16 cellular contexts compared by ENCODE assay signal in genomic region chr17:2924211-2924610, GRCh38.
DNase-seq lines count a peak whose midpoint lies in the region; TF ChIP-seq lines count a peak whose summit lies in the region.
"Had no signal": no experiment of that assay in that cellular context is flagged by ENCODE, and none has a peak within 500 bp of the region (broad histone marks: within the 10 kb centered on the region; RNA-seq: fewer than 3 reads in every experiment).

No MANE protein-coding gene starts in this region.

- CTCF ChIA-PET in SK-N-SH (lab: Yijun Ruan, JAX), result interaction anchor here (0.6 to 11.8 kb wide), 5 partner anchors 15 to 89 kb away, joined by 3 to 177 read pairs (median 7); no protein-coding TSS in a partner anchor

- H3K36me3 ChIP-seq in SK-N-SH (replicated peaks in 1 of 2; ENCODE audit: control insufficient read depth in 1 of 2, insufficient read depth in 2 of 2, low read length in 1 of 2) (no peaks in the 10 kb centered on the region), osteoblast (ENCODE audit: insufficient read depth, low read length) (no peaks in the 10 kb centered on the region)

- no peak overlapping the region for H3K4me3 ChIP-seq in SK-N-SH (ENCODE audit: low read depth in 2 of 2, low read length in 1 of 2)
- H3K4me3 ChIP-seq in fibroblast of pulmonary artery (replicated peaks; ENCODE audit: low read depth, low read length), result no peak overlapping the region
- peak overlapping the region; percentile 49 for H3K4me3 ChIP-seq in osteoblast (ENCODE audit: insufficient read depth, low read length)

- H3K9me2 ChIP-seq in SK-N-SH, result no peaks in the 10 kb centered on the region

- peaks cover 4% of the 10 kb centered on the region for H3F3A ChIP-seq in SK-N-SH (replicated peaks; ENCODE audit: insufficient read depth)

- H3K4me2 ChIP-seq in SK-N-SH (peak overlapping the region; percentile 30), osteoblast (ENCODE audit: insufficient read depth, low read length) (peak overlapping the region; percentile 80)

- peak in 1 of 2 experiments; percentile 57; a peak in 1 of 4 replicates for TF ChIP-seq EP300 in SK-N-SH (IDR thresholded peaks at IDR 0.05; ENCODE audit: borderline replicate concordance in 1 of 2, low read depth in 1 of 2, low read length in 1 of 2)

- peak overlapping the region; percentile 25; the same call in 1 of the 2 replicates for H3K9ac ChIP-seq in SK-N-SH

- peak overlapping the region; percentile 75 to 87 for H3K27ac ChIP-seq in SK-N-SH (ENCODE audit: low read depth in 2 of 2, low read length in 1 of 2)
- H3K27ac ChIP-seq in osteoblast (ENCODE audit: low read depth, low read length), result peak overlapping the region; percentile 87

- 52% methylated on average over 9 of the region's 10 CpGs for WGBS in SK-N-SH (ENCODE audit: low lambda C conversion rate)

- no peak for TF ChIP-seq RAD21 in SK-N-SH (IDR thresholded peaks at IDR 0.05; ENCODE audit: low read length)

- DNase-seq in EL (peak; percentile 58), SK-N-SH (peak; percentile 72), fibroblast of pulmonary artery (ENCODE audit: low read depth) (peak; percentile 45), osteoblast (ENCODE audit: insufficient read length, low spot score, missing footprints) (peak; percentile 94), NCI-H510A (lab: John Stamatoyannopoulos, UW) (no peak), cerebellar cortex (ENCODE audit: low spot score) (no peak), ACHN (no peak), H4 (ENCODE audit: low spot score) (no peak)
- DNase-seq: activated T-cell treated with anti-CD3 and anti-CD28 coated beads, Interleukin-2, amount 50 U/mL, for 1 hour; C1 segment of cervical spinal cord; KBM-7; NCI-H1694; NK-92 treated with Interleukin-12 subunit alpha and Interleukin-12 subunit beta, amount 100 ng/mL, for 24 hours; posterior cingulate gyrus; stimulated activated CD4-positive, alpha-beta T cell treated with anti-CD3 and anti-CD28 coated beads, Interleukin-2, amount 100 ng/mL, for 48 hours; stimulated activated naive CD4-positive, alpha-beta T cell treated with Interleukin-2 at 50 U/mL for 16 hours had no signal

- in situ Hi-C loops in ACHN (cut with HindIII; ENCODE audit: low pct_ligation_motif_present, low pct_unique_long_range_greater_than_20kb, low sequenced_read_pairs), result no loop called here

- H4K20me1 ChIP-seq in SK-N-SH (ENCODE audit: insufficient read depth) (no peaks in the 10 kb centered on the region), osteoblast (ENCODE audit: insufficient read depth, low read length) (no peaks in the 10 kb centered on the region)

- H3K9me3 ChIP-seq in SK-N-SH, result no peaks in the 10 kb centered on the region
- no peaks in the 10 kb centered on the region for H3K9me3 ChIP-seq in osteoblast (ENCODE audit: low read depth, low read length)

- 0 out of 2 replicates have a peak overlapping the region, but pooled peaks have one; percentile 27 for H2AFZ ChIP-seq in SK-N-SH (ENCODE audit: low read depth)
- H2AFZ ChIP-seq in osteoblast (ENCODE audit: low read length), result peak overlapping the region; percentile 86

- H3K4me1 ChIP-seq in SK-N-SH (ENCODE audit: control insufficient read depth in 1 of 2, insufficient read depth in 2 of 2, low read depth in 1 of 2, low read length in 1 of 2), result peaks cover 19 to 58% of the 10 kb centered on the region in 2 experiments; a peak in 3 of 4 replicates
- H3K4me1 ChIP-seq in osteoblast (ENCODE audit: insufficient read depth, low read length), result peaks cover 24% of the 10 kb centered on the region

- no peaks in the 10 kb centered on the region for H3K27me3 ChIP-seq in SK-N-SH (ENCODE audit: insufficient read depth)
- no peaks in the 10 kb centered on the region for H3K27me3 ChIP-seq in osteoblast (ENCODE audit: insufficient read depth, low read length)

- no peak for TF ChIP-seq CTCF in SK-N-SH (IDR thresholded peaks at IDR 0.05)
- no peak for TF ChIP-seq CTCF in fibroblast of pulmonary artery (IDR thresholded peaks at IDR 0.05; ENCODE audit: low read length, missing control alignments)
- TF ChIP-seq CTCF in osteoblast (IDR thresholded peaks at IDR 0.05; ENCODE audit: extremely low read depth, low read depth, low read length), result no peak

- H3K79me2 ChIP-seq in SK-N-SH (ENCODE audit: insufficient read depth) (peaks cover 29% of the 10 kb centered on the region), osteoblast (ENCODE audit: insufficient read depth, low read length) (no peaks in the 10 kb centered on the region)

- POLR2A ChIA-PET in SK-N-SH (lab: Yijun Ruan, JAX), result interaction anchor here (1.1 to 3.2 kb wide), 5 partner anchors 13 to 80 kb away, joined by 4 to 42 read pairs (median 9); no protein-coding TSS in a partner anchor

TF ChIP-seq in SK-N-SH, 30 proteins besides CTCF, POLR2A, EP300 and RAD21:
- peak; percentile 26 for TF ChIP-seq CHD2 (IDR thresholded peaks at IDR 0.05; ENCODE audit: low read length, partially characterized antibody)
- TF ChIP-seq MXI1 (IDR thresholded peaks at IDR 0.05; ENCODE audit: low read depth, low read length), result peak; percentile 87
- no peak for TF ChIP-seq IRF3 (IDR thresholded peaks at IDR 0.05; ENCODE audit: low read depth, low read length)

Comparison
In these comparisons a context has a peak if more than half of its experiments do, and no peak if none do; other contexts are left out.
1. DNase-seq: peak in EL (single experiment), SK-N-SH (single experiment), fibroblast of pulmonary artery (single experiment) and osteoblast (single experiment); none in NCI-H510A (single experiment), cerebellar cortex (single experiment), ACHN (single experiment) and H4 (single experiment).